Comparison of ENCODE assay signal across 16 cellular contexts in genomic region chr12:10941916-10942607, GRCh38. TPM values are rescaled to one million over a fixed set of nuclear protein-coding genes. Genes with fewer than 3 reads are reported as not detected.
DNase-seq lines count a peak whose midpoint lies in the region; ATAC-seq and TF ChIP-seq lines count a peak whose summit lies in the region.
"Had no signal": no experiment of that assay in that cellular context is flagged by ENCODE, and none has a peak within 500 bp of the region (broad histone marks: within the 10 kb centered on the region; RNA-seq: fewer than 3 reads in every experiment).

No MANE protein-coding gene starts in this region.

- peak; percentile 80 for ATAC-seq in GM23338
- ATAC-seq: left cardiac atrium had no signal

- peaks cover 19% of the 10 kb centered on the region for H3K4me1 Mint-ChIP-seq in GM23338

- H3K79me2 ChIP-seq in GM23338 (replicated peaks; ENCODE audit: insufficient read depth): no peaks in the 10 kb centered on the region

- peak overlapping the region; percentile 89 for H3K27ac Mint-ChIP-seq in GM23338
- H3K27ac Mint-ChIP-seq: activated CD4-positive, alpha-beta memory T cell treated with anti-CD3 and anti-CD28 coated beads for 36 hours had no signal

- peaks cover 41% of the 10 kb centered on the region for H3K36me3 Mint-ChIP-seq in GM23338 (ENCODE audit: low read depth)
- H3K36me3 Mint-ChIP-seq: activated CD4-positive, alpha-beta memory T cell treated with anti-CD3 and anti-CD28 coated beads for 36 hours had no signal

- H3K4me3 Mint-ChIP-seq in GM23338: no peak overlapping the region
- H3K4me3 Mint-ChIP-seq: activated CD4-positive, alpha-beta memory T cell treated with anti-CD3 and anti-CD28 coated beads for 36 hours had no signal

- DNase-seq in GM23338 (ENCODE audit: low spot score): peak; percentile 34
- DNase-seq in NCI-H2107 treated with DMSO at 0.1 percent for 48 hours (lab: John Stamatoyannopoulos, UW; ENCODE audit: unreplicated experiment): peak; percentile 90
- peak; percentile 79 for DNase-seq in epithelial cell of proximal tubule (ENCODE audit: low read depth)
- peak; percentile 96 for DNase-seq in renal cortical epithelial cell (ENCODE audit: low read depth)
- DNase-seq in uterus: no peak
- DNase-seq in amniotic stem cell (lab: John Stamatoyannopoulos, UW): no peak
- DNase-seq in stimulated activated CD8-positive, alpha-beta memory T cell treated with anti-CD3 and anti-CD28 coated beads, Interleukin-4, amount 100 ng/mL, for 48 hours: no peak
- DNase-seq in posterior vena cava (ENCODE audit: low spot score): no peak
- DNase-seq: activated CD4-positive, alpha-beta memory T cell treated with anti-CD3 and anti-CD28 coated beads for 36 hours; erythroblast; left cardiac atrium; ovary; stimulated activated CD4-positive, alpha-beta T cell treated with anti-CD3 and anti-CD28 coated beads, Interleukin-4, amount 100 ng/mL, for 4 hours; testis had no signal

- H3K27ac ChIP-seq in GM23338 (ENCODE audit: low read depth): no peak overlapping the region
- no peak overlapping the region for H3K27ac ChIP-seq in uterus
- H3K27ac ChIP-seq: ovary, testis had no signal

- no peak for TF ChIP-seq POLR2A in uterus (IDR thresholded peaks at IDR 0.05)

- H3K4me3 ChIP-seq in GM23338: no peak overlapping the region
- H3K4me3 ChIP-seq in epithelial cell of proximal tubule (ENCODE audit: low read depth, low read length): no peak overlapping the region
- no peak overlapping the region for H3K4me3 ChIP-seq in uterus
- H3K4me3 ChIP-seq: ovary, testis had no signal

- peaks cover 43% of the 10 kb centered on the region for H3K9me3 Mint-ChIP-seq in GM23338

- no peaks in the 10 kb centered on the region for H3K9me3 ChIP-seq in uterus
- H3K9me3 ChIP-seq: ovary, testis had no signal

- H3F3A ChIP-seq in GM23338 (replicated peaks; ENCODE audit: low read depth): no peaks in the 10 kb centered on the region

- H3K27me3 ChIP-seq in GM23338 (ENCODE audit: insufficient read depth) (no peaks in the 10 kb centered on the region), uterus (no peaks in the 10 kb centered on the region)
- H3K27me3 ChIP-seq: ovary, testis had no signal

- H3K4me1 ChIP-seq in GM23338 (ENCODE audit: insufficient read depth): no peaks in the 10 kb centered on the region
- H3K4me1 ChIP-seq in uterus: no peaks in the 10 kb centered on the region
- H3K4me1 ChIP-seq: testis had no signal

- H3K9me2 ChIP-seq in GM23338 (ENCODE audit: insufficient read depth): no peaks in the 10 kb centered on the region

- intact Hi-C loops in uterus (cut with DNase I; ENCODE audit: low total_unique reads): no loop called here
- intact Hi-C loops in posterior vena cava (cut with DNase I): no loop called here

- no peak overlapping the region for H3K4me2 ChIP-seq in GM23338

- no peak for TF ChIP-seq CTCF in GM23338 (conservative IDR thresholded peaks at IDR 0.05; ENCODE audit: low read depth in 2 of 2)
- TF ChIP-seq CTCF in epithelial cell of proximal tubule (conservative IDR thresholded peaks at IDR 0.05; ENCODE audit: low read depth, low read length): no peak
- TF ChIP-seq CTCF in uterus (IDR thresholded peaks at IDR 0.05): no peak

- H4K20me1 ChIP-seq in GM23338 (replicated peaks; ENCODE audit: insufficient read depth): no peaks in the 10 kb centered on the region

- no peak overlapping the region for H2AFZ ChIP-seq in GM23338

- H3K27me3 Mint-ChIP-seq in GM23338 (ENCODE audit: insufficient read depth, low read depth, poor library complexity): peaks cover 3% of the 10 kb centered on the region
- H3K27me3 Mint-ChIP-seq: activated CD4-positive, alpha-beta memory T cell treated with anti-CD3 and anti-CD28 coated beads for 36 hours had no signal

- H3K36me3 ChIP-seq in GM23338 (ENCODE audit: insufficient read depth): peaks cover 12% of the 10 kb centered on the region
- no peaks in the 10 kb centered on the region for H3K36me3 ChIP-seq in uterus
- H3K36me3 ChIP-seq: ovary had no signal

TF ChIP-seq in GM23338, 12 proteins besides CTCF, POLR2A, EP300 and RAD21:
- no peak for TF ChIP-seq ZNF331 (CRISPR knock-in tag; IDR thresholded peaks at IDR 0.05; ENCODE audit: low read depth)

RNA-seq across cellular contexts. Expression of gene TAS2R14, which starts 3.0 kb away (rescaled TPM):
- total RNA-seq in GM23338 (2014; rRNA removed; shearing (Covaris generic)): 4.9 and 5.9 TPM in 2 replicates
- 1.1 and 2.6 TPM in 2 replicates for polyA plus RNA-seq in GM23338 (2016; fragmentation: Nextera tagmentation; extraction: Ambion mirVana)
- total RNA-seq in epithelial cell of proximal tubule: 0.06 and 0.72 TPM in 2 replicates
- total RNA-seq in renal cortical epithelial cell: 1.4 and 7.1 TPM in 2 replicates
- total RNA-seq in uterus: 10 to 100 TPM in 1 of 4 donors, 1 to 10 TPM in 2, under 1 TPM in 1; 0.26 to 21.1 (median 9.1) TPM
- 1 to 10 TPM; 3.5 to 5.5 TPM for total RNA-seq in posterior vena cava

RNA-seq across cellular contexts. Expression of gene PRH2, which starts 13.0 kb away (rescaled TPM):
- total RNA-seq in GM23338 (2014; rRNA removed; shearing (Covaris generic)): 0.69 TPM in 1 of 2 replicates, not detected in the other
- 0.36 TPM in 1 of 2 replicates, not detected in the other for polyA plus RNA-seq in GM23338 (2016; fragmentation: Nextera tagmentation; extraction: Ambion mirVana)
- total RNA-seq in epithelial cell of proximal tubule (not detected in 2 replicates), renal cortical epithelial cell (not detected in 2 replicates), uterus (not detected), posterior vena cava (not detected)
- total RNA-seq: activated CD4-positive, alpha-beta memory T cell treated with anti-CD3 and anti-CD28 coated beads for 36 hours; left cardiac atrium; NCI-H460 had no signal
- polyA plus RNA-seq: adipose tissue had no signal

RNA-seq across cellular contexts. Expression of gene TAS2R13, which starts 32.7 kb away (rescaled TPM):
- 3.6 and 6.1 TPM in 2 replicates for total RNA-seq in GM23338 (2014; rRNA removed; shearing (Covaris generic))
- not detected in 2 replicates for polyA plus RNA-seq in GM23338 (2016; fragmentation: Nextera tagmentation; extraction: Ambion mirVana)
- total RNA-seq in epithelial cell of proximal tubule: 0.29 and 1.6 TPM in 2 replicates
- 5.2 TPM in 1 of 2 replicates, not detected in the other for total RNA-seq in renal cortical epithelial cell
- total RNA-seq in uterus: 10 to 100 TPM in 1 of 4 donors, 1 to 10 TPM in 2, under 1 TPM in 1; 0.51 to 11.3 (median 4.3) TPM
- total RNA-seq in posterior vena cava: 1 to 10 TPM; 2.4 to 2.5 TPM
- total RNA-seq: activated CD4-positive, alpha-beta memory T cell treated with anti-CD3 and anti-CD28 coated beads for 36 hours had no signal
- polyA plus RNA-seq: adipose tissue had no signal

RNA-seq across cellular contexts. Expression of gene TAS2R50, which starts 44.6 kb away (rescaled TPM):
- 3.4 and 5.7 TPM in 2 replicates for total RNA-seq in GM23338 (2014; rRNA removed; shearing (Covaris generic))
- polyA plus RNA-seq in GM23338 (2016; fragmentation: Nextera tagmentation; extraction: Ambion mirVana): not detected in 2 replicates
- total RNA-seq in epithelial cell of proximal tubule (not detected in 2 replicates), renal cortical epithelial cell (0.35 and 9.3 TPM in 2 replicates), uterus (10 to 100 TPM in 1 of 4 donors, 1 to 10 TPM in 2, not detected in 1; 1.2 to 20.0 (median 5.8) TPM), posterior vena cava (1 to 10 TPM; 2.0 to 3.2 TPM)
- total RNA-seq: activated CD4-positive, alpha-beta memory T cell treated with anti-CD3 and anti-CD28 coated beads for 36 hours had no signal

RNA-seq across cellular contexts. Expression of gene TAS2R20, which starts 56.0 kb away (rescaled TPM):
- 3.9 and 6.0 TPM in 2 replicates for total RNA-seq in GM23338 (2014; rRNA removed; shearing (Covaris generic))
- not detected in 2 replicates for polyA plus RNA-seq in GM23338 (2016; fragmentation: Nextera tagmentation; extraction: Ambion mirVana)
- 0.36 and 0.58 TPM in 2 replicates for total RNA-seq in epithelial cell of proximal tubule
- 1.6 and 7.7 TPM in 2 replicates for total RNA-seq in renal cortical epithelial cell
- 10 to 100 TPM in 1 of 4 donors, 1 to 10 TPM in 2, under 1 TPM in 1; 0.77 to 24.1 (median 4.8) TPM for total RNA-seq in uterus
- total RNA-seq in posterior vena cava: 1 to 10 TPM; 3.0 to 4.3 TPM

Comparison
In these comparisons a context has a peak if more than half of its experiments do, and no peak if none do; other contexts are left out.
1. DNase-seq: peak in GM23338 (single experiment), NCI-H2107 treated with DMSO at 0.1 percent for 48 hours (single experiment), epithelial cell of proximal tubule (single experiment) and renal cortical epithelial cell (single experiment); none in uterus (0 of 2), amniotic stem cell (single experiment), stimulated activated CD8-positive, alpha-beta memory T cell treated with anti-CD3 and anti-CD28 coated beads, Interleukin-4, amount 100 ng/mL, for 48 hours (single experiment) and posterior vena cava (single experiment).